Comparison of ENCODE assay signal across 9 cellular contexts in the genomic region with DNA sequence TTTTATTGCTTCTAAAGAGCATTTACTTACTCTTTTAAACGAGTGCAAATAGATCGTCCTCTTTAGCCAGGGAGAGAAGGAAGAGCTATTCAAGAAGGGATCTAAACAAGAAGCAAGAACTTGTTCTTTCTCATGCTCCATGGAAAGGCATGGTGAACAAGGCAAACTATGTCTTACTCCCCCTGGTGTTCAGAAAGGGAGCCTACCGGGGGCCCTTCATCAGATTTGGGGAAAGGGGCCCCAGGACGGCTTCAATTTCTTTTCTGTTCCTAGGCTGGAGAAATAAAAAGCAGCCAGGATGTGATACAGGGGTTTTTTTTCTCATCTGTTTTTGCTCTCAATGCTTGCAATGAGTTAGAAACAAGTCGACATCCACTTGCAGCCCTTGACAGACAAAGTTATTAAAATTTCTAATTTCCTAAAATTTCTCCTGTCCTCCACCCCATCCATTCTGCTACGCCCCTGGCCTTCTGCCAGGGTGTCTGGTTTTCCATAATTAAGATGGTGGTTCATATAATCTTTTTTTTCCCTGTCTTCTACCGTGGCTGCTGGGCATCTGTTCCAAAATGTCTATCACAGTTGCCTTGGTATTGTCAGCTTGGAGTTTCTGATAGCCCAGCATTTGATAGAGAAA.
DNase-seq lines count a peak whose midpoint lies in the region; ATAC-seq, FAIRE-seq and TF ChIP-seq lines count a peak whose summit lies in the region.
"Had no signal": no experiment of that assay in that cellular context is flagged by ENCODE, and none has a peak within 500 bp of the region (broad histone marks: within the 10 kb centered on the region; RNA-seq: fewer than 3 reads in every experiment).

No MANE protein-coding gene starts in this region.

- H3K36me3 ChIP-seq in trophoblast cell (ENCODE audit: control insufficient read depth in 1 of 2, insufficient read depth in 2 of 2, low read length in 2 of 2): no peaks in the 10 kb centered on the region

- no peak overlapping the region for H4K8ac ChIP-seq in trophoblast cell (ENCODE audit: low read depth, low read length)

- no peak overlapping the region for H3K14ac ChIP-seq in trophoblast cell (ENCODE audit: low read length)

- H3K4me3 ChIP-seq in epithelial cell of proximal tubule (ENCODE audit: low read depth, low read length): no peak overlapping the region
- no peak overlapping the region for H3K4me3 ChIP-seq in trophoblast cell (ENCODE audit: low read depth, low read length)

- no peaks in the 10 kb centered on the region for H3K4me1 Mint-ChIP-seq in T-helper 2 cell treated with Interferon-gamma antibody and Interleukin-4, amounts not matched to agents 5 μg/mL and 100 μg/mL, for 36 hours (ENCODE audit: low read depth)
- H3K4me1 Mint-ChIP-seq: CD8-positive, alpha-beta memory T cell had no signal

- H4K12ac ChIP-seq in trophoblast cell (ENCODE audit: low read depth, low read length): no peak overlapping the region

- H3K27me3 ChIP-seq in trophoblast cell (ENCODE audit: insufficient read depth, low read length): no peaks in the 10 kb centered on the region

- no peak overlapping the region for H3K9ac ChIP-seq in trophoblast cell (ENCODE audit: low read length)

- no peak overlapping the region for H2BK120ac ChIP-seq in trophoblast cell (ENCODE audit: insufficient read depth, low read length, poor library complexity)

- no peaks in the 10 kb centered on the region for H3K4me1 ChIP-seq in trophoblast cell (ENCODE audit: control insufficient read depth in 1 of 2, insufficient read depth in 2 of 2, low read length in 2 of 2)

- H3K4ac ChIP-seq in trophoblast cell (ENCODE audit: low read depth, low read length): no peak overlapping the region

- H2AFZ ChIP-seq in trophoblast cell (ENCODE audit: insufficient read depth, low read length, poor library complexity): no peak overlapping the region

- no peaks in the 10 kb centered on the region for H3K36me3 Mint-ChIP-seq in T-helper 2 cell treated with Interferon-gamma antibody and Interleukin-4, amounts not matched to agents 5 μg/mL and 100 μg/mL, for 36 hours (ENCODE audit: low read depth)
- H3K36me3 Mint-ChIP-seq: CD8-positive, alpha-beta memory T cell had no signal

- no peak overlapping the region for H2AK5ac ChIP-seq in trophoblast cell (ENCODE audit: low read length)

- no peak overlapping the region for H3K18ac ChIP-seq in trophoblast cell (ENCODE audit: low read length)

- no peak overlapping the region for H3K4me3 Mint-ChIP-seq in T-helper 2 cell treated with Interferon-gamma antibody and Interleukin-4, amounts not matched to agents 5 μg/mL and 100 μg/mL, for 36 hours
- H3K4me3 Mint-ChIP-seq: CD8-positive, alpha-beta memory T cell had no signal

- no peak overlapping the region for H3K27ac ChIP-seq in trophoblast cell (ENCODE audit: low read depth, low read length)

- TF ChIP-seq CTCF in epithelial cell of proximal tubule (conservative IDR thresholded peaks at IDR 0.05; ENCODE audit: low read depth, low read length): peak; percentile 77

- H2BK5ac ChIP-seq in trophoblast cell (ENCODE audit: low read depth, low read length, poor library complexity): no peak overlapping the region

- no peaks in the 10 kb centered on the region for H3K27me3 Mint-ChIP-seq in T-helper 2 cell treated with Interferon-gamma antibody and Interleukin-4, amounts not matched to agents 5 μg/mL and 100 μg/mL, for 36 hours (ENCODE audit: low read depth)

- no peaks in the 10 kb centered on the region for H3K79me2 ChIP-seq in trophoblast cell (ENCODE audit: control insufficient read depth, insufficient read depth, low read length, poor library complexity)

- FAIRE-seq in RCC 7860 (lab: Jason Lieb, UNC): peak; percentile 42

- ATAC-seq in HG02798 (IDR thresholded peaks at IDR 0.05; ENCODE audit: poor library complexity, unreplicated experiment): peak; percentile 61
- ATAC-seq in HG03025 (IDR thresholded peaks at IDR 0.05; ENCODE audit: low FRiP score, unreplicated experiment): no peak

- H4K91ac ChIP-seq in trophoblast cell (ENCODE audit: low read depth, low read length): no peak overlapping the region

- H3K9me3 Mint-ChIP-seq in T-helper 2 cell treated with Interferon-gamma antibody and Interleukin-4, amounts not matched to agents 5 μg/mL and 100 μg/mL, for 36 hours: no peaks in the 10 kb centered on the region

- DNase-seq in NCI-H2227 (lab: John Stamatoyannopoulos, UW; ENCODE audit: unreplicated experiment) (peak; percentile 28), NCI-H2227 treated with DMSO at 0.1 percent for 48 hours (lab: John Stamatoyannopoulos, UW) (no peak), RCC 7860 (ENCODE audit: low spot score) (no peak), epithelial cell of proximal tubule (ENCODE audit: low read depth) (no peak), trophoblast cell (peak; percentile 32 to 70)
- DNase-seq in T-helper 2 cell treated with Interferon-gamma antibody and Interleukin-4, amounts not matched to agents 5 μg/mL and 100 μg/mL, for 36 hours (ENCODE audit: low spot score): no peak

- no peak overlapping the region for H2BK12ac ChIP-seq in trophoblast cell (ENCODE audit: low read length)

- no peak overlapping the region for H3K27ac Mint-ChIP-seq in T-helper 2 cell treated with Interferon-gamma antibody and Interleukin-4, amounts not matched to agents 5 μg/mL and 100 μg/mL, for 36 hours
- H3K27ac Mint-ChIP-seq: CD8-positive, alpha-beta memory T cell had no signal

- H3K4me2 ChIP-seq in trophoblast cell (ENCODE audit: low read length): no peak overlapping the region

- no CpG with 5 or more reads among the region's 7 CpGs for WGBS in trophoblast cell (ENCODE audit: extremely low coverage, insufficient coverage, insufficient read length)

- no peaks in the 10 kb centered on the region for H3K79me1 ChIP-seq in trophoblast cell (ENCODE audit: low read length)

- H3K9me3 ChIP-seq in trophoblast cell (ENCODE audit: insufficient read depth, low read depth, low read length): no peaks in the 10 kb centered on the region

- H3K23ac ChIP-seq in trophoblast cell (ENCODE audit: low read length): no peak overlapping the region

Comparison
In these comparisons a context has a peak if more than half of its experiments do, and no peak if none do; other contexts are left out.
1. DNase-seq: peak in NCI-H2227 (single experiment) and trophoblast cell (2 of 2); none in NCI-H2227 treated with DMSO at 0.1 percent for 48 hours (single experiment), RCC 7860 (single experiment), epithelial cell of proximal tubule (single experiment) and T-helper 2 cell treated with Interferon-gamma antibody and Interleukin-4, amounts not matched to agents 5 μg/mL and 100 μg/mL, for 36 hours (single experiment).